8 cellular contexts compared by ENCODE assay signal in genomic region chr12:3777206-3777809, GRCh38. TPM values are rescaled to one million over a fixed set of nuclear protein-coding genes. Genes with fewer than 3 reads are reported as not detected.
A peak's percentile ranks its signal among the peaks of the same experiment; 100 is the strongest.
DNase-seq lines count a peak whose midpoint lies in the region; TF ChIP-seq lines count a peak whose summit lies in the region.

No MANE protein-coding gene starts in this region.

- no peak overlapping the region for H2AFZ ChIP-seq in hepatocyte

- WGBS in hepatocyte (ENCODE audit: low lambda C conversion rate, missing lambda C conversion rate), result 64% methylated on average over 3 of the region's 3 CpGs

- H3K4me1 ChIP-seq in hepatocyte (ENCODE audit: insufficient read depth), result no peaks in the 10 kb centered on the region
- H3K4me1 ChIP-seq in effector memory CD4-positive, alpha-beta T cell (ENCODE audit: control insufficient read depth, insufficient read depth, low read length, poor library complexity, severe bottlenecking), result no peaks in the 10 kb centered on the region

- TF ChIP-seq CTCF in GM12864 (IDR thresholded peaks at IDR 0.05; ENCODE audit: low read depth, low read length, missing control alignments) (peak; percentile 67), hepatocyte (IDR thresholded peaks at IDR 0.05; ENCODE audit: poor library complexity) (peak; percentile 85)

- H3K27ac ChIP-seq in hepatocyte, result no peak overlapping the region
- no peak overlapping the region for H3K27ac ChIP-seq in effector memory CD4-positive, alpha-beta T cell (ENCODE audit: insufficient read depth, low read length, poor library complexity, severe bottlenecking)

- H3K4me2 ChIP-seq in hepatocyte, result no peak overlapping the region

- no peaks in the 10 kb centered on the region for H3K36me3 ChIP-seq in hepatocyte (replicated peaks; ENCODE audit: insufficient read depth, low read depth)
- no peaks in the 10 kb centered on the region for H3K36me3 ChIP-seq in effector memory CD4-positive, alpha-beta T cell (ENCODE audit: control insufficient read depth, insufficient read depth, low read length)

- in situ Hi-C loops in ACHN (cut with HindIII; ENCODE audit: low pct_ligation_motif_present, low pct_unique_long_range_greater_than_20kb, low sequenced_read_pairs), result no loop called here

- H3K9me3 ChIP-seq in hepatocyte (ENCODE audit: low read depth), result no peaks in the 10 kb centered on the region
- H3K9me3 ChIP-seq in effector memory CD4-positive, alpha-beta T cell (ENCODE audit: control insufficient read depth, low read length), result no peaks in the 10 kb centered on the region

- H3K9me2 ChIP-seq in hepatocyte (replicated peaks; ENCODE audit: insufficient read depth), result no peaks in the 10 kb centered on the region

- H3K27me3 ChIP-seq in hepatocyte, result peaks cover 21% of the 10 kb centered on the region
- H3K27me3 ChIP-seq in effector memory CD4-positive, alpha-beta T cell (replicated peaks; ENCODE audit: control insufficient read depth, insufficient read depth, low read length, poor library complexity, severe bottlenecking), result no peaks in the 10 kb centered on the region

- no peak overlapping the region for H3K4me3 ChIP-seq in GM12864 (ENCODE audit: low read depth, low read length)
- H3K4me3 ChIP-seq in hepatocyte, result no peak overlapping the region
- no peak overlapping the region for H3K4me3 ChIP-seq in effector memory CD4-positive, alpha-beta T cell (ENCODE audit: insufficient read depth, low read depth, low read length, poor library complexity, severe bottlenecking)

- DNase-seq in ACHN (peak; percentile 69), GM12864 (ENCODE audit: low read depth) (no peak), NCI-H2081 (lab: John Stamatoyannopoulos, UW) (peak; percentile 45 to 52), amniotic epithelial cell (ENCODE audit: low read depth) (peak; percentile 37), hepatocyte (ENCODE audit: low spot score) (peak; percentile 67), stromal cell of bone marrow (ENCODE audit: low read depth) (peak; percentile 31), islet precursor cell (no peak)
- no peak for DNase-seq in effector memory CD4-positive, alpha-beta T cell

- no peaks in the 10 kb centered on the region for H4K20me1 ChIP-seq in hepatocyte (ENCODE audit: insufficient read depth, poor library complexity, severe bottlenecking)

- no peaks in the 10 kb centered on the region for H3K79me2 ChIP-seq in hepatocyte

RNA-seq across cellular contexts. Expression of gene CRACR2A, which starts 24.4 kb away (rescaled TPM):
- total RNA-seq in hepatocyte, result 0.80 and 1.1 TPM in 2 replicates
- 0.30 and 0.64 TPM in 2 replicates for polyA plus RNA-seq in hepatocyte

Comparison
In these comparisons a context has a peak if more than half of its experiments do, and no peak if none do; other contexts are left out.
1. DNase-seq: peak in ACHN (single experiment), NCI-H2081 (2 of 2), amniotic epithelial cell (single experiment), hepatocyte (single experiment) and stromal cell of bone marrow (single experiment); none in GM12864 (single experiment), islet precursor cell (single experiment) and effector memory CD4-positive, alpha-beta T cell (0 of 3).